4 cellular contexts compared by ENCODE assay signal in genomic region chr15:25450163-25450562, GRCh38.
"Had no signal": no experiment of that assay in that cellular context is flagged by ENCODE, and none has a peak within 500 bp of the region (broad histone marks: within the 10 kb centered on the region; RNA-seq: fewer than 3 reads in every experiment).

No MANE protein-coding gene starts in this region.

- H3K27ac Mint-ChIP-seq: GM23338, H9 had no signal

- H3K4me1 Mint-ChIP-seq: GM23338, H9 had no signal

- ATAC-seq: GM23338 had no signal

- H3K4me3 ChIP-seq: GM23338 had no signal

- H3K4me3 Mint-ChIP-seq: GM23338, H9 had no signal

- DNase-seq: H9, HCEC 1CT, IMR-90 had no signal
